In genomic region chr16:1745900-1746692, GRCh38 we compare ENCODE assay signal across 15 cellular contexts. TPM values are rescaled to one million over a fixed set of nuclear protein-coding genes. Genes with fewer than 3 reads are reported as not detected.
DNase-seq lines count a peak whose midpoint lies in the region; ATAC-seq, FAIRE-seq and TF ChIP-seq lines count a peak whose summit lies in the region.
"Had no signal": no experiment of that assay in that cellular context is flagged by ENCODE, and none has a peak within 500 bp of the region (broad histone marks: within the 10 kb centered on the region; RNA-seq: fewer than 3 reads in every experiment).

No MANE protein-coding gene starts in this region.

- ATAC-seq in GM19455 (IDR thresholded peaks at IDR 0.05; ENCODE audit: unreplicated experiment) (no peak), HG03354 (IDR thresholded peaks at IDR 0.05; ENCODE audit: poor library complexity, severe bottlenecking, unreplicated experiment) (no peak)
- ATAC-seq: activated CD8-positive, alpha-beta T cell treated with anti-CD3 and anti-CD28 coated beads for 36 hours; left lobe of liver had no signal

- H3K23ac ChIP-seq in trophoblast cell (ENCODE audit: low read length): no peak overlapping the region

- peak overlapping the region; percentile 99 for H3K27ac ChIP-seq in trophoblast cell (ENCODE audit: low read depth, low read length)
- H3K27ac ChIP-seq: HL-60 had no signal

- peak overlapping the region; percentile 93 for H2AK5ac ChIP-seq in trophoblast cell (ENCODE audit: low read length)

- H3K4me2 ChIP-seq in trophoblast cell (ENCODE audit: low read length): peak overlapping the region; percentile 29

- TF ChIP-seq POLR2A in GM12892 (IDR thresholded peaks at IDR 0.05; ENCODE audit: low read depth, low read length): no peak

- H2BK5ac ChIP-seq in trophoblast cell (ENCODE audit: low read depth, low read length, poor library complexity): peak overlapping the region; percentile 90

- H3K18ac ChIP-seq in trophoblast cell (ENCODE audit: low read length): peak overlapping the region; percentile 88

- H2BK120ac ChIP-seq in trophoblast cell (ENCODE audit: insufficient read depth, low read length, poor library complexity): peak overlapping the region; percentile 92

- H3K14ac ChIP-seq in trophoblast cell (ENCODE audit: low read length): peak overlapping the region; percentile 82

- peaks cover 15% of the 10 kb centered on the region for H3K79me2 ChIP-seq in trophoblast cell (ENCODE audit: control insufficient read depth, insufficient read depth, low read length, poor library complexity)

- peak overlapping the region; percentile 93 for H4K91ac ChIP-seq in trophoblast cell (ENCODE audit: low read depth, low read length)

- peak overlapping the region; percentile 24 for H4K12ac ChIP-seq in trophoblast cell (ENCODE audit: low read depth, low read length)

- H2BK12ac ChIP-seq in trophoblast cell (ENCODE audit: low read length): peak overlapping the region; percentile 79

- H3K9ac ChIP-seq in trophoblast cell (ENCODE audit: low read length): no peak overlapping the region

- H3K27me3 ChIP-seq in trophoblast cell (ENCODE audit: insufficient read depth, low read length): no peaks in the 10 kb centered on the region

- no CpG with 5 or more reads among the region's 29 CpGs for WGBS in trophoblast cell (ENCODE audit: extremely low coverage, insufficient coverage, insufficient read length)

- H3K4me1 ChIP-seq in trophoblast cell (ENCODE audit: control insufficient read depth in 1 of 2, insufficient read depth in 2 of 2, low read length in 2 of 2): peaks cover 26 to 32% of the 10 kb centered on the region in 2 experiments

- DNase-seq in EH (ENCODE audit: low read depth) (peak; percentile 88), RCC 7860 (ENCODE audit: low spot score) (peak; percentile 79), epidermal melanocyte (ENCODE audit: insufficient read length, low spot score) (peak; percentile 57), trophoblast cell (peak; percentile 95 to 97), GM12892 (ENCODE audit: insufficient read length) (no peak), T-helper 2 cell (no peak)
- DNase-seq: activated CD8-positive, alpha-beta T cell treated with anti-CD3 and anti-CD28 coated beads for 36 hours; activated naive CD4-positive, alpha-beta T cell treated with Interleukin-2 at 50 U/mL for 16 hours; CD4-positive, CD25-positive, alpha-beta regulatory T cell; occipital lobe; T-helper 9 cell had no signal

- H2AFZ ChIP-seq in trophoblast cell (ENCODE audit: insufficient read depth, low read length, poor library complexity): no peak overlapping the region

- peak overlapping the region; percentile 40 for H3K4ac ChIP-seq in trophoblast cell (ENCODE audit: low read depth, low read length)

- FAIRE-seq in RCC 7860 (lab: Jason Lieb, UNC) (peak; percentile 72), GM12892 (lab: Jason Lieb, UNC) (no peak)

- H3K36me3 ChIP-seq in trophoblast cell (ENCODE audit: control insufficient read depth in 1 of 2, insufficient read depth in 2 of 2, low read length in 2 of 2): peaks cover 41% of the 10 kb centered on the region in 2 experiments

- peaks cover 20% of the 10 kb centered on the region for H3K79me1 ChIP-seq in trophoblast cell (ENCODE audit: low read length)

- H3K4me3 ChIP-seq in trophoblast cell (ENCODE audit: low read depth, low read length): no peak overlapping the region

- H4K8ac ChIP-seq in trophoblast cell (ENCODE audit: low read depth, low read length): peak overlapping the region; percentile 75

- H3K9me3 ChIP-seq in trophoblast cell (ENCODE audit: insufficient read depth, low read depth, low read length): peaks cover 10% of the 10 kb centered on the region

RNA-seq across cellular contexts. Expression of gene NME3, which starts 25.2 kb away (rescaled TPM):
- polyA plus RNA-seq in trophoblast cell (2013): 31.6 TPM in 2 replicates
- 11.8 TPM for polyA plus RNA-seq in GM12892 (2012; ENCODE audit: missing spikeins)

RNA-seq across cellular contexts. Expression of gene EME2, which starts 26.5 kb away (rescaled TPM):
- 3.6 and 4.3 TPM in 2 replicates for polyA plus RNA-seq in trophoblast cell (2013)
- 6.3 TPM for polyA plus RNA-seq in GM12892 (2012; ENCODE audit: missing spikeins)

RNA-seq across cellular contexts. Expression of gene MRPS34, which starts 26.8 kb away (rescaled TPM):
- 94.3 and 98.1 TPM in 2 replicates for polyA plus RNA-seq in trophoblast cell (2013)
- polyA plus RNA-seq in GM12892 (2012; ENCODE audit: missing spikeins): 58.1 TPM

RNA-seq across cellular contexts. Expression of gene SPSB3, which starts 36.3 kb away (rescaled TPM):
- polyA plus RNA-seq in trophoblast cell (2013): 33.2 and 35.2 TPM in 2 replicates
- 5.2 TPM for polyA plus RNA-seq in GM12892 (2012; ENCODE audit: missing spikeins)

RNA-seq across cellular contexts. Expression of gene NUBP2, which starts 36.7 kb away (rescaled TPM):
- 44.4 and 44.6 TPM in 2 replicates for polyA plus RNA-seq in trophoblast cell (2013)
- polyA plus RNA-seq in GM12892 (2012; ENCODE audit: missing spikeins): 11.7 TPM

Comparison
In these comparisons a context has a peak if more than half of its experiments do, and no peak if none do; other contexts are left out.
1. DNase-seq: peak in EH (single experiment), RCC 7860 (single experiment), epidermal melanocyte (single experiment) and trophoblast cell (2 of 2); none in GM12892 (single experiment) and T-helper 2 cell (0 of 5).